18 cellular contexts compared by ENCODE assay signal in the genomic region with DNA sequence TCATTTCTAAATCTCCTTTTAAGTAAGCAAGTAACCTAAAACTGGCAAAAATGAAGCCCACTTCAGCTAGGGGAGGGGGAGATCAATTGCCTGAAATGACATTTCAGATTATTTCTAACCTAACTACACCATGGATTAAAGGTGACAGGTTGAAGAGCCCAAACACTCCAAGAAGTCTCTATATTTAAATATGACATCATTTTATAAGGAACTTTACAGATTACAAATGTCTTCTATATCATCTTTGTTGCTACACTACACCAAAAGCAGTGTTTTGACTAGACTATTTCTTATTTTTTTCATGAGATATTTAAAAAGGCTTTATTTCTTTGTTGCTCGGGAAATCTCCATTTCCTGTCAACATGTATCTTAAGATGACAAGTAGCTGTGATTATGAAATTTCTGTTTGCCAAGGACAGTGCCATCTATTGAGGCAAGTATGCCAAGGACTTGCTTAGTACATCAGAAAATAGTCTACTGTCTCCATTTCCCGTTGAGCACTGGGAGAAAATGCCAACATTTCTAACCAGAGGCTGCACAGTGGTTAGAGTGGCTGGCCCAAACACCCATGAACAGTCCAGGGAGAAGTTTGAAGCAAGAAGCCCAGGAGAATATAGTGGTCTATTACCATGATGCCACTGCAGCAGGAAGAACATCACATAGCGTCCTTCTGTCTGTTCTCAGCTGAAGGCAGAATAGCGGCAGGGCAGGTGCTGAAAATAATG.
DNase-seq lines count a peak whose midpoint lies in the region; ATAC-seq and TF ChIP-seq lines count a peak whose summit lies in the region.
"Had no signal": no experiment of that assay in that cellular context is flagged by ENCODE, and none has a peak within 500 bp of the region (broad histone marks: within the 10 kb centered on the region; RNA-seq: fewer than 3 reads in every experiment).

No MANE protein-coding gene starts in this region.

- no peaks in the 10 kb centered on the region for H3K27me3 ChIP-seq in prostate gland (replicated peaks; ENCODE audit: insufficient read depth)
- H3K27me3 ChIP-seq: cardiac muscle cell had no signal

- H3K4me3 ChIP-seq in LNCaP clone FGC (ENCODE audit: low read depth, low read length), result no peak overlapping the region
- H3K4me3 ChIP-seq in fibroblast of pulmonary artery (replicated peaks; ENCODE audit: low read depth, low read length), result no peak overlapping the region
- H3K4me3 ChIP-seq in prostate gland, result no peak overlapping the region
- H3K4me3 ChIP-seq: cardiac muscle cell had no signal

- TF ChIP-seq CTCF in LNCaP clone FGC (IDR thresholded peaks at IDR 0.05; ENCODE audit: control insufficient read depth, extremely low read depth, insufficient read depth) (peak; percentile 37), fibroblast of pulmonary artery (IDR thresholded peaks at IDR 0.05; ENCODE audit: low read length, missing control alignments) (no peak), prostate gland (IDR thresholded peaks at IDR 0.05) (no peak)

- no peak overlapping the region for H3K4me3 Mint-ChIP-seq in stimulated activated naive CD8-positive, alpha-beta T cell treated with anti-CD3 and anti-CD28 coated beads, Interleukin-15, amount 100 ng/mL, for 72 hours
- H3K4me3 Mint-ChIP-seq: activated naive CD8-positive, alpha-beta T cell; activated T-cell treated with anti-CD3 and anti-CD28 coated beads, Interleukin-2, amount 50 U/mL, for 24 hours; neural crest cell; stimulated activated effector memory CD8-positive, alpha-beta T cell treated with anti-CD3 and anti-CD28 coated beads, Interleukin-12 subunit alpha, Interleukin-12 subunit beta, amount 100 ng/mL, for 72 hours had no signal

- DNase-seq in AG08395 (ENCODE audit: low spot score), result peak; percentile 13
- no peak for DNase-seq in LNCaP clone FGC (ENCODE audit: low read depth)
- DNase-seq in fibroblast of pulmonary artery (ENCODE audit: low read depth), result peak; percentile 24
- DNase-seq in prostate gland (ENCODE audit: low spot score), result no peak
- DNase-seq in A172 (ENCODE audit: low spot score), result no peak
- DNase-seq in NCI-H2107 treated with DMSO at 0.1 percent for 48 hours (lab: John Stamatoyannopoulos, UW; ENCODE audit: unreplicated experiment), result no peak
- DNase-seq in stimulated activated naive CD8-positive, alpha-beta T cell treated with anti-CD3 and anti-CD28 coated beads, Interleukin-15, amount 100 ng/mL, for 72 hours, result no peak
- no peak for DNase-seq in DMS 273 (lab: John Stamatoyannopoulos, UW; ENCODE audit: unreplicated experiment)
- DNase-seq: activated T-cell treated with anti-CD3 and anti-CD28 coated beads, Interleukin-2, amount 50 U/mL, for 24 hours; effector memory CD4-positive, alpha-beta T cell; KBM-7; NCI-H146; NCI-H510A had no signal

- no peaks in the 10 kb centered on the region for H3K27me3 Mint-ChIP-seq in stimulated activated naive CD8-positive, alpha-beta T cell treated with anti-CD3 and anti-CD28 coated beads, Interleukin-15, amount 100 ng/mL, for 72 hours
- H3K27me3 Mint-ChIP-seq: activated naive CD8-positive, alpha-beta T cell; activated T-cell treated with anti-CD3 and anti-CD28 coated beads, Interleukin-2, amount 50 U/mL, for 24 hours had no signal

- H3K27ac Mint-ChIP-seq in stimulated activated naive CD8-positive, alpha-beta T cell treated with anti-CD3 and anti-CD28 coated beads, Interleukin-15, amount 100 ng/mL, for 72 hours, result no peak overlapping the region
- H3K27ac Mint-ChIP-seq: activated naive CD8-positive, alpha-beta T cell; activated T-cell treated with anti-CD3 and anti-CD28 coated beads, Interleukin-2, amount 50 U/mL, for 24 hours; stimulated activated effector memory CD8-positive, alpha-beta T cell treated with anti-CD3 and anti-CD28 coated beads, Interleukin-12 subunit alpha, Interleukin-12 subunit beta, amount 100 ng/mL, for 72 hours had no signal

- no peak for TF ChIP-seq POLR2A in prostate gland (IDR thresholded peaks at IDR 0.05)

- peaks cover 4% of the 10 kb centered on the region for H3K4me1 ChIP-seq in prostate gland (replicated peaks)

- no peaks in the 10 kb centered on the region for H3K4me1 Mint-ChIP-seq in stimulated activated naive CD8-positive, alpha-beta T cell treated with anti-CD3 and anti-CD28 coated beads, Interleukin-15, amount 100 ng/mL, for 72 hours
- H3K4me1 Mint-ChIP-seq: stimulated activated effector memory CD8-positive, alpha-beta T cell treated with anti-CD3 and anti-CD28 coated beads, Interleukin-12 subunit alpha, Interleukin-12 subunit beta, amount 100 ng/mL, for 72 hours had no signal

- no peak for ATAC-seq in stimulated activated naive CD8-positive, alpha-beta T cell treated with anti-CD3 and anti-CD28 coated beads, Interleukin-15, amount 100 ng/mL, for 72 hours
- ATAC-seq: stimulated activated effector memory CD8-positive, alpha-beta T cell treated with anti-CD3 and anti-CD28 coated beads, Interleukin-12 subunit alpha, Interleukin-12 subunit beta, amount 100 ng/mL, for 72 hours had no signal

- no peaks in the 10 kb centered on the region for H3K9me3 Mint-ChIP-seq in stimulated activated naive CD8-positive, alpha-beta T cell treated with anti-CD3 and anti-CD28 coated beads, Interleukin-15, amount 100 ng/mL, for 72 hours
- H3K9me3 Mint-ChIP-seq: activated T-cell treated with anti-CD3 and anti-CD28 coated beads, Interleukin-2, amount 50 U/mL, for 24 hours; neural crest cell; stimulated activated effector memory CD8-positive, alpha-beta T cell treated with anti-CD3 and anti-CD28 coated beads, Interleukin-12 subunit alpha, Interleukin-12 subunit beta, amount 100 ng/mL, for 72 hours had no signal

- no peaks in the 10 kb centered on the region for H3K36me3 ChIP-seq in prostate gland
- H3K36me3 ChIP-seq: cardiac muscle cell had no signal

- WGBS in prostate gland, result 67% methylated on average over 4 of the region's 4 CpGs

- peak overlapping the region; percentile 15 to 34 for H3K27ac ChIP-seq in prostate gland
- H3K27ac ChIP-seq: cardiac muscle cell had no signal

- intact Hi-C loops in prostate gland (cut with DNase I), result no loop called here

- H3K9me3 ChIP-seq in prostate gland, result no peaks in the 10 kb centered on the region
- H3K9me3 ChIP-seq: SK-N-SH had no signal

Comparison
In these comparisons a context has a peak if more than half of its experiments do, and no peak if none do; other contexts are left out.
1. DNase-seq: peak in AG08395 (single experiment) and fibroblast of pulmonary artery (single experiment); none in LNCaP clone FGC (single experiment), prostate gland (single experiment), A172 (single experiment), NCI-H2107 treated with DMSO at 0.1 percent for 48 hours (single experiment), stimulated activated naive CD8-positive, alpha-beta T cell treated with anti-CD3 and anti-CD28 coated beads, Interleukin-15, amount 100 ng/mL, for 72 hours (0 of 2) and DMS 273 (single experiment).